ENCODE assay signal across 1 cellular context in the genomic region with DNA sequence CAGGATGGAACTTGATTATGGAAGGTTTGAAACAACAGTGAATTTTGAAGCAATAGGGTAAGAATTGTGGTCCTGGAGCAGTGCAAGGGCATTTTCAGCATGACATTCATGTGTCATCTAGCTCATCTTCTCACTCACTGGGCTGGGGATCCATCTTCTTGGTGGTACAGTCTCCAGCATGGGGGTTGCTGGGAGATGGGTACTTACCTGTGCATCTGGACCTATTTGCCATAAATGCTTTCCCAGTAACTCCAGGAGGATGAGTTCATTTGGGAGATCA.
A peak's percentile ranks its signal among the peaks of the same experiment; 100 is the strongest.
TF ChIP-seq lines count a peak whose summit lies in the region.

No MANE protein-coding gene starts in this region.

TF ChIP-seq in K562, 482 proteins besides CTCF, POLR2A, EP300 and RAD21 (continued from another document):
- 0 out of 2 replicates have a peak, but pooled peaks have one; percentile 15 for TF ChIP-seq ZBED1 (IDR thresholded peaks at IDR 0.05)
